In the genomic region with DNA sequence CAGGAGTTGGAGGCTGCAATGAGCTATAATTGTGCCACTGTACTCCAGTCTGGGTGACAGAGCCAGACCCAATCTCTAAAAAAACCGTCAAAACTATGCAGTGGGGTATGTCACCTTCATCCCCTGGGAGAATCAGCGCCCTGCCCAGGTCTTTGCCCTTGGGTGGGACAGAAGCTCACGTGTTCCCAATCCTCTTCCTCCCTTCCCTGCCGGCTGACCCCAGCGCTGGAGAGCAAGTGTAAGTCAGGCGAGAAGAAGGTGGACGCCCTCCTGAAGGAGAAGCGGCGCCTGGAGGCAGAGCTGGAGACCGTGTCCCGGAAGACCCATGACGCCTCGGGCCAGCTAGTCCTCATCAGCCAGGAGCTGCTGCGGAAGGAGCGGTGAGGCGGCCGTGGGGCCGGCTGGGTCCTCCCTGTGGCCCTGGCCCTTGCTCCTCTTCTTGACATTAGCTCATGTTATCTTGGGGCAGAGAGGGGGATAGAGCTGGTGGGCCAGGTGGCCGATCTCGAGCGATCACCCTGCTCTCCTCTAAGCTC, we compare ENCODE assay signal across 1 cellular context.
TF ChIP-seq lines count a peak whose summit lies in the region.

No MANE protein-coding gene starts in this region.

TF ChIP-seq in K562, 482 proteins besides CTCF, POLR2A, EP300 and RAD21:
- TF ChIP-seq MCM5 (IDR thresholded peaks at IDR 0.05; ENCODE audit: low read depth) (no peak), MEIS2 (IDR thresholded peaks at IDR 0.05; ENCODE audit: partially characterized antibody) (no peak)
